7 cellular contexts compared by ENCODE assay signal in genomic region chr11:94545641-94546470, GRCh38. TPM values are rescaled to one million over a fixed set of nuclear protein-coding genes. Genes with fewer than 3 reads are reported as not detected.
A peak's percentile ranks its signal among the peaks of the same experiment; 100 is the strongest.
DNase-seq lines count a peak whose midpoint lies in the region; TF ChIP-seq lines count a peak whose summit lies in the region.
"Had no signal": no experiment of that assay in that cellular context is flagged by ENCODE, and none has a peak within 500 bp of the region (broad histone marks: within the 10 kb centered on the region; RNA-seq: fewer than 3 reads in every experiment).

No MANE protein-coding gene starts in this region.

- H3K27me3 ChIP-seq in duodenal mucosa (ENCODE audit: control insufficient read depth in 1 of 2, insufficient read depth in 2 of 2, low read length in 2 of 2), result no peaks in the 10 kb centered on the region
- H3K27me3 ChIP-seq in smooth muscle cell (ENCODE audit: low read depth), result no peaks in the 10 kb centered on the region

- DNase-seq in DMS 273 (lab: John Stamatoyannopoulos, UW; ENCODE audit: unreplicated experiment) (peak; percentile 14), DMS 273 treated with DMSO at 0.1 percent for 48 hours (lab: John Stamatoyannopoulos, UW) (no peak), smooth muscle cell (lab: John Stamatoyannopoulos, UW; ENCODE audit: unreplicated experiment) (no peak), GM20000 (ENCODE audit: low spot score) (no peak), ureter (ENCODE audit: low spot score) (no peak)

- H3K9me3 ChIP-seq in duodenal mucosa (ENCODE audit: control insufficient read depth in 1 of 2, low read length in 2 of 2) (no peaks in the 10 kb centered on the region), smooth muscle cell (replicated peaks; ENCODE audit: low read depth) (no peaks in the 10 kb centered on the region)

- WGBS in smooth muscle cell (ENCODE audit: low lambda C conversion rate), result 35% methylated on average over 19 of the region's 19 CpGs

- peak overlapping the region; percentile 71 for H3K4me3 ChIP-seq in duodenal mucosa (ENCODE audit: low read depth in 1 of 2, low read length in 2 of 2)
- peak overlapping the region; percentile 90 for H3K4me3 ChIP-seq in smooth muscle cell

- H3K36me3 ChIP-seq in duodenal mucosa (ENCODE audit: control insufficient read depth in 1 of 2, insufficient read depth in 2 of 2, low read length in 2 of 2) (peaks cover 0 to 4% of the 10 kb centered on the region in 2 donors), smooth muscle cell (ENCODE audit: low read depth) (no peaks in the 10 kb centered on the region)

- peak overlapping the region; percentile 99 for H2AFZ ChIP-seq in smooth muscle cell (ENCODE audit: low read depth)

- H4K20me1 ChIP-seq in smooth muscle cell (ENCODE audit: low read depth), result peaks cover 57% of the 10 kb centered on the region

- H3K27ac ChIP-seq in duodenal mucosa (ENCODE audit: low read depth, low read length) (no peak overlapping the region), smooth muscle cell (ENCODE audit: low read depth) (no peak overlapping the region)
- H3K27ac ChIP-seq: 22Rv1 had no signal

- no peaks in the 10 kb centered on the region for H3F3A ChIP-seq in smooth muscle cell (ENCODE audit: low read depth)

- H3K9ac ChIP-seq in duodenal mucosa (ENCODE audit: low read depth in 1 of 2, low read length in 2 of 2) (peak overlapping the region; percentile 69 to 84), smooth muscle cell (ENCODE audit: low read depth) (peak overlapping the region; percentile 94)

- H3K4me1 ChIP-seq in duodenal mucosa (ENCODE audit: control insufficient read depth in 1 of 2, insufficient read depth in 2 of 2, low read length in 2 of 2) (peaks cover 27 to 38% of the 10 kb centered on the region in 2 donors), smooth muscle cell (ENCODE audit: low read depth) (peaks cover 25% of the 10 kb centered on the region)

- H3K79me2 ChIP-seq in smooth muscle cell (ENCODE audit: low read depth), result peaks cover 45% of the 10 kb centered on the region

- peak overlapping the region; percentile 97 for H3K4me2 ChIP-seq in smooth muscle cell

- no peak for TF ChIP-seq CTCF in smooth muscle cell (IDR thresholded peaks at IDR 0.05; ENCODE audit: borderline replicate concordance, insufficient read depth, poor library complexity, severe bottlenecking)
- no peak for TF ChIP-seq CTCF in GM20000 (IDR thresholded peaks at IDR 0.05; ENCODE audit: extremely low read depth, missing control alignments)

RNA-seq across cellular contexts. Expression of gene FUT4, which starts 2.1 kb away (rescaled TPM):
- total RNA-seq in smooth muscle cell (5.7 and 7.2 TPM in 2 replicates), ureter (6.6 TPM)
- polyA plus RNA-seq in smooth muscle cell, result 4.4 and 5.1 TPM in 2 replicates

RNA-seq across cellular contexts. Expression of gene PIWIL4, which starts 21.3 kb away (rescaled TPM):
- total RNA-seq in smooth muscle cell (2.9 and 3.1 TPM in 2 replicates), ureter (3.7 TPM)
- polyA plus RNA-seq in smooth muscle cell, result 0.88 and 2.9 TPM in 2 replicates

RNA-seq across cellular contexts. Expression of gene C11orf97, which starts 33.6 kb away (rescaled TPM):
- total RNA-seq in smooth muscle cell (not detected in 2 replicates), ureter (not detected)
- not detected in 2 replicates for polyA plus RNA-seq in smooth muscle cell

RNA-seq across cellular contexts. Expression of gene ANKRD49, which starts 52.1 kb away (rescaled TPM):
- total RNA-seq in smooth muscle cell, result 20.3 and 31.8 TPM in 2 replicates
- 13.6 and 13.7 TPM in 2 replicates for polyA plus RNA-seq in smooth muscle cell
- 13.9 TPM for total RNA-seq in ureter

RNA-seq across cellular contexts. Expression of gene MRE11, which starts 52.2 kb away (rescaled TPM):
- 12.3 and 15.1 TPM in 2 replicates for total RNA-seq in smooth muscle cell
- polyA plus RNA-seq in smooth muscle cell, result 5.1 and 6.7 TPM in 2 replicates
- 26.1 TPM for total RNA-seq in ureter
